Comparison of ENCODE assay signal across 1 cellular context in the genomic region with DNA sequence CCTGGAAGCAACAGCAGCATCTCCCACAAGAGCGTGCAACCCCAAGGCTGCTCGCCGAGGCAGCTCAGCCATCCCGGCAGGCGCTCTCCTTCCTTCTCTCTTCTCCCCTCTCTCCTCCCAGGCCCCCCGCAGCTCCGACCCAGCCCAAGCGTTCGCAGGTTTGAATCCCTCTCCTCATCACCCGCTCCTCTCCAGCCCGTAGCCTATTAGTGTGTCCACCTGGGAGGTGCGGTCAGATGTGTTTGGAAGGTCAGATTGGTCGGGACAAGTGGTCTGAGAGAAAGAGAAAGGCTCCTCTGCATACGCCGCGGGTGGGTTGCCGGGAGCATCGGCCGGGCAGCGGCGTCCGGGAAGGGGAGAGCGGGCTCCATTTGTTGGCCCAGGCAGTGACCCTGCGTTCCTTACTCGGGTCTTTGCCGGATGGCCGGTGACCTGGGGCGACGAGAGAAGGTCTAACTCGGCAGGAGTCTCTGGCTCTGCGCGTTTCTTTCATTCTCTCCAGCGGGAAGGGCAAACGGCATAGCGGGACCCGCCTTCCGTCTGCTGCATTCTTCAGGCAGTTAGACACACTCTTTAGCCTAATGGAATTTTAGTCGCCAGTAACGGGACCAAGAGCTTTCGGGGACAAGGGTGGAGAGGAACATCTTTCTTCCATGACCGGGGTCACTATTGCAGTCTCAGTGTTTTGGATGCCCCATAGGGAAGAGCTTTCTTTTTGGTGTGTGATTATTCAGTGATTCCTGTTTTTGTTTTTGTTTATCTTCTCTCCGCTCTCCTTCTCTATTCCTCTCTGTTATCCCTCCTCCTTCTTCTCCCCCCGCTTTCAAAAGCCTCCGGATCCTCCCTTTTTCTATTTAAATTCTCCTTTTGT.
A peak's percentile ranks its signal among the peaks of the same experiment; 100 is the strongest.
TF ChIP-seq lines count a peak whose summit lies in the region.

No MANE protein-coding gene starts in this region.

TF ChIP-seq in SK-N-SH, 30 proteins besides CTCF, POLR2A, EP300 and RAD21:
- TF ChIP-seq, protein P1, sequence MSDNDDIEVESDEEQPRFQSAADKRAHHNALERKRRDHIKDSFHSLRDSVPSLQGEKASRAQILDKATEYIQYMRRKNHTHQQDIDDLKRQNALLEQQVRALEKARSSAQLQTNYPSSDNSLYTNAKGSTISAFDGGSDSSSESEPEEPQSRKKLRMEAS (IDR thresholded peaks at IDR 0.05; ENCODE audit: low read depth): no peak
- TF ChIP-seq ELF1 (IDR thresholded peaks at IDR 0.05) (no peak), TAF1 (IDR thresholded peaks at IDR 0.05; ENCODE audit: borderline replicate concordance, low read depth, low read length) (no peak), RCOR1 (IDR thresholded peaks at IDR 0.05; ENCODE audit: low read length) (no peak), TEAD4 (IDR thresholded peaks at IDR 0.05; ENCODE audit: borderline replicate concordance, insufficient read depth) (0 out of 2 replicates have a peak, but pooled peaks have one; percentile 12), FOXJ3 (CRISPR knock-in tag; IDR thresholded peaks at IDR 0.05) (no peak), FOXM1 (IDR thresholded peaks at IDR 0.05; ENCODE audit: low read depth) (no peak)
- TF ChIP-seq, protein P2, sequence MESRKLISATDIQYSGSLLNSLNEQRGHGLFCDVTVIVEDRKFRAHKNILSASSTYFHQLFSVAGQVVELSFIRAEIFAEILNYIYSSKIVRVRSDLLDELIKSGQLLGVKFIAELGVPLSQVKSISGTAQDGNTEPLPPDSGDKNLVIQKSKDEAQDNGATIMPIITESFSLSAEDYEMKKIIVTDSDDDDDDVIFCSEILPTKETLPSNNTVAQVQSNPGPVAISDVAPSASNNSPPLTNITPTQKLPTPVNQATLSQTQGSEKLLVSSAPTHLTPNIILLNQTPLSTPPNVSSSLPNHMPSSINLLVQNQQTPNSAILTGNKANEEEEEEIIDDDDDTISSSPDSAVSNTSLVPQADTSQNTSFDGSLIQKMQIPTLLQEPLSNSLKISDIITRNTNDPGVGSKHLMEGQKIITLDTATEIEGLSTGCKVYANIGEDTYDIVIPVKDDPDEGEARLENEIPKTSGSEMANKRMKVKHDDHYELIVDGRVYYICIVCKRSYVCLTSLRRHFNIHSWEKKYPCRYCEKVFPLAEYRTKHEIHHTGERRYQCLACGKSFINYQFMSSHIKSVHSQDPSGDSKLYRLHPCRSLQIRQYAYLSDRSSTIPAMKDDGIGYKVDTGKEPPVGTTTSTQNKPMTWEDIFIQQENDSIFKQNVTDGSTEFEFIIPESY (IDR thresholded peaks at IDR 0.05; ENCODE audit: borderline replicate concordance, low read depth): no peak
